15 cellular contexts compared by ENCODE assay signal in the genomic region with DNA sequence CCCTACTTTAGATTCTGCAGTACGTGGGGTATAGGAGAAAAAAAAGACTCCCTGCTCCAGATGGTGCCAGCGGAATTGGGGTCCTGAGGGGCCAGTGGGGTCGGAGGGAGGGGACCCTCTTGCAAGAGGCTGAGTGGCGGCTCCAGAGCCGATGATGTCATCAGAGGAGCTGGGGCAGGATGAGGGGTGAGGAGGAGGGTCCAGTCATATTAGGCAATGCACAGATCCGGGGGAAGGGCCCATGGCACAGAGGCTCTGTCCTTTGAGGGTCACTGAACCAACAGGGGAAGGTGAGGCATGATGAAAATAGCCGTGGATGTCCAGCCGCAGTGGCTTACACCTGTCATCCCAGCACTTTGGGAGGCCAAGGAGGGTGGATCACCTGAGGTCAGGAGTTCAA. TPM values are rescaled to one million over a fixed set of nuclear protein-coding genes. Genes with fewer than 3 reads are reported as not detected.
"Had no signal": no experiment of that assay in that cellular context is flagged by ENCODE, and none has a peak within 500 bp of the region (broad histone marks: within the 10 kb centered on the region; RNA-seq: fewer than 3 reads in every experiment).

No MANE protein-coding gene starts in this region.

RNA-seq across cellular contexts. Expression of gene CCDC201, which starts 19.4 kb away (rescaled TPM):
- total RNA-seq: activated B cell treated with CpG ODN at 0.5 μM for 24 hours; activated CD4-positive, alpha-beta memory T cell treated with anti-CD3 and anti-CD28 coated beads for 36 hours; activated CD4-positive, alpha-beta memory T cell treated with anti-CD3 and anti-CD28 coated beads, Interleukin-2, amount 10 ng/mL, durations not matched to agents 7 days and 5 days; activated CD4-positive, alpha-beta T cell treated with anti-CD3 and anti-CD28 coated beads for 36 hours; activated CD4-positive, alpha-beta T cell treated with anti-CD3 and anti-CD28 coated beads, Interleukin-2, amount 10 ng/mL, durations not matched to agents 24 days and 14 days; activated CD4-positive, alpha-beta T cell treated with anti-CD3 and anti-CD28 coated beads, Interleukin-2, amount 10 ng/mL, durations not matched to agents 7 days and 5 days; activated CD8-positive, alpha-beta memory T cell treated with anti-CD3 and anti-CD28 coated beads for 36 hours; activated CD8-positive, alpha-beta memory T cell treated with anti-CD3 and anti-CD28 coated beads, Interleukin-2, amount 10 ng/mL, durations not matched to agents 7 days and 5 days; activated CD8-positive, alpha-beta T cell treated with anti-CD3 and anti-CD28 coated beads for 36 hours; activated CD8-positive, alpha-beta T cell treated with anti-CD3 and anti-CD28 coated beads, Interleukin-2, amount 10 ng/mL, durations not matched to agents 7 days and 5 days; T-cell; T-helper 1 cell treated with Interleukin-12 subunit alpha and Interleukin-12 subunit beta and Interleukin-4 antibody, amounts not matched to agents 30 ng/mL and 1 ng/mL, for 36 hours; T-helper 17 cell; T-helper 2 cell treated with Interferon-gamma antibody and Interleukin-4, amounts not matched to agents 100 ng/mL and 5 ng/mL, for 36 hours; WTC11 had no signal

RNA-seq across cellular contexts. Expression of gene IGFBP1, which starts 34.8 kb away (rescaled TPM):
- total RNA-seq: activated B cell treated with CpG ODN at 0.5 μM for 24 hours; activated CD4-positive, alpha-beta memory T cell treated with anti-CD3 and anti-CD28 coated beads for 36 hours; activated CD4-positive, alpha-beta memory T cell treated with anti-CD3 and anti-CD28 coated beads, Interleukin-2, amount 10 ng/mL, durations not matched to agents 7 days and 5 days; activated CD4-positive, alpha-beta T cell treated with anti-CD3 and anti-CD28 coated beads for 36 hours; activated CD4-positive, alpha-beta T cell treated with anti-CD3 and anti-CD28 coated beads, Interleukin-2, amount 10 ng/mL, durations not matched to agents 24 days and 14 days; activated CD4-positive, alpha-beta T cell treated with anti-CD3 and anti-CD28 coated beads, Interleukin-2, amount 10 ng/mL, durations not matched to agents 7 days and 5 days; activated CD8-positive, alpha-beta memory T cell treated with anti-CD3 and anti-CD28 coated beads for 36 hours; activated CD8-positive, alpha-beta memory T cell treated with anti-CD3 and anti-CD28 coated beads, Interleukin-2, amount 10 ng/mL, durations not matched to agents 7 days and 5 days; activated CD8-positive, alpha-beta T cell treated with anti-CD3 and anti-CD28 coated beads for 36 hours; activated CD8-positive, alpha-beta T cell treated with anti-CD3 and anti-CD28 coated beads, Interleukin-2, amount 10 ng/mL, durations not matched to agents 7 days and 5 days; T-helper 1 cell treated with Interleukin-12 subunit alpha and Interleukin-12 subunit beta and Interleukin-4 antibody, amounts not matched to agents 30 ng/mL and 1 ng/mL, for 36 hours; T-helper 17 cell; T-helper 2 cell treated with Interferon-gamma antibody and Interleukin-4, amounts not matched to agents 100 ng/mL and 5 ng/mL, for 36 hours had no signal
